11 cellular contexts compared by ENCODE assay signal in genomic region chr2:176097820-176098365, GRCh38. TPM values are rescaled to one million over a fixed set of nuclear protein-coding genes. Genes with fewer than 3 reads are reported as not detected.
A peak's percentile ranks its signal among the peaks of the same experiment; 100 is the strongest.
DNase-seq lines count a peak whose midpoint lies in the region; ATAC-seq and TF ChIP-seq lines count a peak whose summit lies in the region.
"Had no signal": no experiment of that assay in that cellular context is flagged by ENCODE, and none has a peak within 500 bp of the region (broad histone marks: within the 10 kb centered on the region; RNA-seq: fewer than 3 reads in every experiment).

No MANE protein-coding gene starts in this region.

- peaks cover 98% of the 10 kb centered on the region for H3K27me3 ChIP-seq in BE2C
- peaks cover 38 to 67% of the 10 kb centered on the region in 2 donors for H3K27me3 ChIP-seq in naive thymus-derived CD4-positive, alpha-beta T cell (ENCODE audit: control insufficient read depth in 2 of 2, insufficient read depth in 2 of 2, low read length in 2 of 2)
- peaks cover 3% of the 10 kb centered on the region for H3K27me3 ChIP-seq in right cardiac atrium (ENCODE audit: control insufficient read depth, insufficient read depth)

- H3K4me3 ChIP-seq in BE2C (ENCODE audit: low read depth, low read length): peak overlapping the region; percentile 52
- peak overlapping the region; percentile 39 for H3K4me3 ChIP-seq in HFF-Myc (replicated peaks; ENCODE audit: low read depth, low read length)
- H3K4me3 ChIP-seq in naive thymus-derived CD4-positive, alpha-beta T cell (ENCODE audit: low read length): peak overlapping the region; percentile 35
- H3K4me3 ChIP-seq in right cardiac atrium (ENCODE audit: low read length): no peak overlapping the region

- POLR2A ChIA-PET in naive thymus-derived CD4-positive, alpha-beta T cell (lab: Charles Lee): interaction anchor here (1.2 kb wide), 1 partner anchor 408 kb away, joined by 4 read pairs; no protein-coding TSS in a partner anchor

- DNase-seq in BE2C: no peak
- DNase-seq in HFF-Myc (ENCODE audit: extremely low read depth, low read depth): no peak
- DNase-seq in activated T-helper 1 cell treated with anti-CD3 and anti-CD28 coated beads, Interleukin-12 subunit alpha, Interleukin-12 subunit beta, Interleukin-2, Interleukin-4 antibody, amounts not matched to agents 30 ng/mL and 10 ng/mL and 1 ng/mL, durations not matched to agents 14 hours and 24 hours and 36 hours (ENCODE audit: low spot score): no peak
- no peak for DNase-seq in naive thymus-derived CD4-positive, alpha-beta T cell
- no peak for DNase-seq in right cardiac atrium
- DNase-seq in AML-193 (lab: John Stamatoyannopoulos, UW): no peak
- DNase-seq in NCI-H1105 (lab: John Stamatoyannopoulos, UW): no peak

- H3K36me3 Mint-ChIP-seq in activated T-helper 1 cell treated with anti-CD3 and anti-CD28 coated beads, Interleukin-12 subunit alpha, Interleukin-12 subunit beta, Interleukin-2, Interleukin-4 antibody, amounts not matched to agents 30 ng/mL and 10 ng/mL and 1 ng/mL, durations not matched to agents 14 hours and 24 hours and 36 hours (ENCODE audit: low read depth): peaks cover 2% of the 10 kb centered on the region
- peaks cover 0 to 5% (median 0%) of the 10 kb centered on the region in 5 donors for H3K36me3 Mint-ChIP-seq in naive thymus-derived CD4-positive, alpha-beta T cell

- no peak overlapping the region for H3K27ac ChIP-seq in naive thymus-derived CD4-positive, alpha-beta T cell (ENCODE audit: low read depth, low read length)
- H3K27ac ChIP-seq in right cardiac atrium (ENCODE audit: low read length): no peak overlapping the region

- peaks cover 14% of the 10 kb centered on the region for H3K4me1 Mint-ChIP-seq in activated T-helper 1 cell treated with anti-CD3 and anti-CD28 coated beads, Interleukin-12 subunit alpha, Interleukin-12 subunit beta, Interleukin-2, Interleukin-4 antibody, amounts not matched to agents 30 ng/mL and 10 ng/mL and 1 ng/mL, durations not matched to agents 14 hours and 24 hours and 36 hours (ENCODE audit: low read depth)
- peaks cover 17 to 35% (median 29%) of the 10 kb centered on the region in 7 donors for H3K4me1 Mint-ChIP-seq in naive thymus-derived CD4-positive, alpha-beta T cell

- peak overlapping the region; percentile 25 for H3K27ac Mint-ChIP-seq in activated T-helper 1 cell treated with anti-CD3 and anti-CD28 coated beads, Interleukin-12 subunit alpha, Interleukin-12 subunit beta, Interleukin-2, Interleukin-4 antibody, amounts not matched to agents 30 ng/mL and 10 ng/mL and 1 ng/mL, durations not matched to agents 14 hours and 24 hours and 36 hours
- peak overlapping the region in 1 of 9 donors; percentile 30 for H3K27ac Mint-ChIP-seq in naive thymus-derived CD4-positive, alpha-beta T cell

- TF ChIP-seq CTCF in BE2C (IDR thresholded peaks at IDR 0.05; ENCODE audit: low read depth, low read length) (no peak), HFF-Myc (IDR thresholded peaks at IDR 0.05; ENCODE audit: low read depth, low read length, missing control alignments) (no peak)

- H3K27me3 Mint-ChIP-seq in activated T-helper 1 cell treated with anti-CD3 and anti-CD28 coated beads, Interleukin-12 subunit alpha, Interleukin-12 subunit beta, Interleukin-2, Interleukin-4 antibody, amounts not matched to agents 30 ng/mL and 10 ng/mL and 1 ng/mL, durations not matched to agents 14 hours and 24 hours and 36 hours (ENCODE audit: insufficient read depth): peaks cover 89% of the 10 kb centered on the region
- peaks cover 84 to 94% (median 88%) of the 10 kb centered on the region in 5 donors for H3K27me3 Mint-ChIP-seq in naive thymus-derived CD4-positive, alpha-beta T cell

- intact Hi-C loops in activated T-helper 1 cell treated with anti-CD3 and anti-CD28 coated beads, Interleukin-12 subunit alpha, Interleukin-12 subunit beta, Interleukin-2, Interleukin-4 antibody, amounts not matched to agents 30 ng/mL and 10 ng/mL and 1 ng/mL, durations not matched to agents 14 hours and 24 hours and 36 hours (cut with micrococcal nuclease): loop anchor here (1.0 to 2.0 kb wide), 4 partner anchors 20 to 847 kb away; no protein-coding TSS in a partner anchor
- intact Hi-C loops in naive thymus-derived CD4-positive, alpha-beta T cell (cut with micrococcal nuclease): loop anchor here (1.0 to 5.0 kb wide), 10 partner anchors 19 to 1396 kb away; partner anchors contain the start of gene LNPK (in 1 of the 2)
- intact Hi-C loops in right cardiac atrium (cut with DNase I): loop anchor here in 3 of 4 donors (5.0 to 10.0 kb wide), 3 partner anchors 413 to 726 kb away; no protein-coding TSS in a partner anchor

- no peaks in the 10 kb centered on the region for H3K36me3 ChIP-seq in BE2C
- H3K36me3 ChIP-seq in naive thymus-derived CD4-positive, alpha-beta T cell (ENCODE audit: control insufficient read depth in 2 of 3, insufficient read depth in 3 of 3, low read length in 3 of 3): no peaks in the 10 kb centered on the region

- H3K9me3 ChIP-seq in BE2C (no peaks in the 10 kb centered on the region), right cardiac atrium (ENCODE audit: control insufficient read depth, low read length) (no peaks in the 10 kb centered on the region)
- peaks cover 0 to 4% (median 0%) of the 10 kb centered on the region in 3 experiments for H3K9me3 ChIP-seq in naive thymus-derived CD4-positive, alpha-beta T cell (ENCODE audit: control insufficient read depth in 2 of 3, low read length in 3 of 3)

- H3K9me3 Mint-ChIP-seq in activated T-helper 1 cell treated with anti-CD3 and anti-CD28 coated beads, Interleukin-12 subunit alpha, Interleukin-12 subunit beta, Interleukin-2, Interleukin-4 antibody, amounts not matched to agents 30 ng/mL and 10 ng/mL and 1 ng/mL, durations not matched to agents 14 hours and 24 hours and 36 hours: no peaks in the 10 kb centered on the region
- peaks cover 0 to 33% (median 7%) of the 10 kb centered on the region in 11 donors for H3K9me3 Mint-ChIP-seq in naive thymus-derived CD4-positive, alpha-beta T cell

- peak overlapping the region; percentile 24 for H3K4me3 Mint-ChIP-seq in activated T-helper 1 cell treated with anti-CD3 and anti-CD28 coated beads, Interleukin-12 subunit alpha, Interleukin-12 subunit beta, Interleukin-2, Interleukin-4 antibody, amounts not matched to agents 30 ng/mL and 10 ng/mL and 1 ng/mL, durations not matched to agents 14 hours and 24 hours and 36 hours
- peak overlapping the region; percentile 72 to 86 (median 76) for H3K4me3 Mint-ChIP-seq in naive thymus-derived CD4-positive, alpha-beta T cell

- H3K4me1 ChIP-seq in BE2C (peaks cover 3% of the 10 kb centered on the region; the same call in 1 of the 2 replicates), right cardiac atrium (ENCODE audit: control insufficient read depth, insufficient read depth, low read length) (peaks cover 5% of the 10 kb centered on the region)
- H3K4me1 ChIP-seq in naive thymus-derived CD4-positive, alpha-beta T cell (ENCODE audit: control insufficient read depth in 2 of 2, insufficient read depth in 2 of 2, low read length in 2 of 2): peaks cover 14 to 18% of the 10 kb centered on the region in 2 donors

- WGBS in right cardiac atrium: 2% methylated on average over 18 of the region's 18 CpGs

- no peak for ATAC-seq in naive thymus-derived CD4-positive, alpha-beta T cell
- ATAC-seq in GM18858 (IDR thresholded peaks at IDR 0.05; ENCODE audit: unreplicated experiment) (no peak), right cardiac atrium (no peak)

- CTCF ChIA-PET in naive thymus-derived CD4-positive, alpha-beta T cell (lab: Charles Lee): interaction anchor here (0.7 to 1.8 kb wide), 4 partner anchors 408 to 847 kb away, joined by 4 to 25 read pairs (median 6); no protein-coding TSS in a partner anchor

RNA-seq across cellular contexts. Expression of gene HOXD12, which starts 1.7 kb away (rescaled TPM):
- polyA plus RNA-seq in BE2C (2012; ENCODE audit: insufficient read depth, insufficient read length, low read depth): not detected
- total RNA-seq in activated T-helper 1 cell treated with anti-CD3 and anti-CD28 coated beads, Interleukin-12 subunit alpha, Interleukin-12 subunit beta, Interleukin-2, Interleukin-4 antibody, amounts not matched to agents 30 ng/mL and 10 ng/mL and 1 ng/mL, durations not matched to agents 14 hours and 24 hours and 36 hours: not detected in 2 replicates
- total RNA-seq in naive thymus-derived CD4-positive, alpha-beta T cell: not detected
- polyA plus RNA-seq in naive thymus-derived CD4-positive, alpha-beta T cell: not detected
- total RNA-seq in right cardiac atrium: not detected
- polyA plus RNA-seq in right cardiac atrium: not detected
- total RNA-seq: kidney epithelial cell; T-helper 2 cell treated with Interferon-gamma antibody and Interleukin-4, amounts not matched to agents 100 ng/mL and 5 ng/mL, for 36 hours had no signal

RNA-seq across cellular contexts. Expression of gene HOXD13, which starts 5.4 kb away (rescaled TPM):
- polyA plus RNA-seq in BE2C (2012; ENCODE audit: insufficient read depth, insufficient read length, low read depth): 0.51 TPM
- not detected in 2 replicates for total RNA-seq in activated T-helper 1 cell treated with anti-CD3 and anti-CD28 coated beads, Interleukin-12 subunit alpha, Interleukin-12 subunit beta, Interleukin-2, Interleukin-4 antibody, amounts not matched to agents 30 ng/mL and 10 ng/mL and 1 ng/mL, durations not matched to agents 14 hours and 24 hours and 36 hours
- total RNA-seq in naive thymus-derived CD4-positive, alpha-beta T cell: not detected
- not detected for polyA plus RNA-seq in naive thymus-derived CD4-positive, alpha-beta T cell
- total RNA-seq in right cardiac atrium: not detected
- not detected for polyA plus RNA-seq in right cardiac atrium
- total RNA-seq: kidney epithelial cell; T-helper 2 cell treated with Interferon-gamma antibody and Interleukin-4, amounts not matched to agents 100 ng/mL and 5 ng/mL, for 36 hours had no signal

RNA-seq across cellular contexts. Expression of gene HOXD11, which starts 9.2 kb away (rescaled TPM):
- not detected for polyA plus RNA-seq in BE2C (2012; ENCODE audit: insufficient read depth, insufficient read length, low read depth)
- total RNA-seq in activated T-helper 1 cell treated with anti-CD3 and anti-CD28 coated beads, Interleukin-12 subunit alpha, Interleukin-12 subunit beta, Interleukin-2, Interleukin-4 antibody, amounts not matched to agents 30 ng/mL and 10 ng/mL and 1 ng/mL, durations not matched to agents 14 hours and 24 hours and 36 hours: not detected in 2 replicates
- total RNA-seq in naive thymus-derived CD4-positive, alpha-beta T cell: not detected
- not detected for polyA plus RNA-seq in naive thymus-derived CD4-positive, alpha-beta T cell
- total RNA-seq in right cardiac atrium: not detected
- polyA plus RNA-seq in right cardiac atrium: not detected
- total RNA-seq: T-helper 2 cell treated with Interferon-gamma antibody and Interleukin-4, amounts not matched to agents 100 ng/mL and 5 ng/mL, for 36 hours had no signal

RNA-seq across cellular contexts. Expression of gene EVX2, which starts 14.1 kb away (rescaled TPM):
- 0.11 TPM for polyA plus RNA-seq in BE2C (2012; ENCODE audit: insufficient read depth, insufficient read length, low read depth)
- total RNA-seq in activated T-helper 1 cell treated with anti-CD3 and anti-CD28 coated beads, Interleukin-12 subunit alpha, Interleukin-12 subunit beta, Interleukin-2, Interleukin-4 antibody, amounts not matched to agents 30 ng/mL and 10 ng/mL and 1 ng/mL, durations not matched to agents 14 hours and 24 hours and 36 hours: not detected in 2 replicates
- not detected for total RNA-seq in naive thymus-derived CD4-positive, alpha-beta T cell
- not detected for polyA plus RNA-seq in naive thymus-derived CD4-positive, alpha-beta T cell
- total RNA-seq in right cardiac atrium: not detected
- polyA plus RNA-seq in right cardiac atrium: not detected
- total RNA-seq: kidney epithelial cell; M059J; T-helper 2 cell treated with Interferon-gamma antibody and Interleukin-4, amounts not matched to agents 100 ng/mL and 5 ng/mL, for 36 hours had no signal

RNA-seq across cellular contexts. Expression of gene HOXD10, which starts 18.7 kb away (rescaled TPM):
- polyA plus RNA-seq in BE2C (2012; ENCODE audit: insufficient read depth, insufficient read length, low read depth): 0.94 TPM
- total RNA-seq in activated T-helper 1 cell treated with anti-CD3 and anti-CD28 coated beads, Interleukin-12 subunit alpha, Interleukin-12 subunit beta, Interleukin-2, Interleukin-4 antibody, amounts not matched to agents 30 ng/mL and 10 ng/mL and 1 ng/mL, durations not matched to agents 14 hours and 24 hours and 36 hours: not detected in 2 replicates
- not detected for total RNA-seq in naive thymus-derived CD4-positive, alpha-beta T cell
- polyA plus RNA-seq in naive thymus-derived CD4-positive, alpha-beta T cell: not detected
- total RNA-seq in right cardiac atrium: not detected
- not detected for polyA plus RNA-seq in right cardiac atrium
- total RNA-seq: T-helper 2 cell treated with Interferon-gamma antibody and Interleukin-4, amounts not matched to agents 100 ng/mL and 5 ng/mL, for 36 hours had no signal
